28 cellular contexts compared by ENCODE assay signal in genomic region chr2:203395858-203396257, GRCh38.
"Had no signal": no experiment of that assay in that cellular context is flagged by ENCODE, and none has a peak within 500 bp of the region (broad histone marks: within the 10 kb centered on the region; RNA-seq: fewer than 3 reads in every experiment).

No MANE protein-coding gene starts in this region.

- H3K27me3 Mint-ChIP-seq: activated CD8-positive, alpha-beta T cell treated with anti-CD3 and anti-CD28 coated beads for 36 hours; activated T-cell treated with anti-CD3 and anti-CD28 coated beads, Interleukin-2, amount 50 U/mL, for 24 hours; T-cell had no signal

- ATAC-seq: activated CD8-positive, alpha-beta T cell treated with anti-CD3 and anti-CD28 coated beads for 36 hours; activated naive CD4-positive, alpha-beta T cell treated with anti-CD3 and anti-CD28 coated beads, Interleukin-2, amount 50 U/mL, for 72 hours; body of pancreas; PC-3; T-cell had no signal

- H3K27ac Mint-ChIP-seq: activated CD8-positive, alpha-beta T cell treated with anti-CD3 and anti-CD28 coated beads for 36 hours; activated naive CD4-positive, alpha-beta T cell treated with anti-CD3 and anti-CD28 coated beads for 36 hours; activated T-cell treated with anti-CD3 and anti-CD28 coated beads, Interleukin-2, amount 50 U/mL, for 24 hours; activated T-helper 1 cell treated with anti-CD3 and anti-CD28 coated beads, Interleukin-12 subunit alpha, Interleukin-12 subunit beta, Interleukin-2, Interleukin-4 antibody, amounts not matched to agents 30 ng/mL and 10 ng/mL and 1 ng/mL, durations not matched to agents 14 hours and 24 hours and 36 hours; T-cell had no signal

- DNase-seq: activated CD4-positive, alpha-beta T cell treated with anti-CD3 and anti-CD28 coated beads for 1 hour; activated CD4-positive, alpha-beta T cell treated with anti-CD3 and anti-CD28 coated beads for 48 hours; activated CD4-positive, CD25-positive, alpha-beta regulatory T cell; activated CD8-positive, alpha-beta T cell treated with anti-CD3 and anti-CD28 coated beads for 36 hours; activated gamma-delta T cell treated with Interleukin-2 at 50 U/mL for 16 hours; activated naive CD4-positive, alpha-beta T cell treated with anti-CD3 and anti-CD28 coated beads for 36 hours; activated T-cell treated with anti-CD3 and anti-CD28 coated beads, Interleukin-2, amount 50 U/mL, for 24 hours; adrenal gland; body of pancreas; KG1; MG63; NCI-H1048; NCI-H1105 treated with DMSO at 0.1 percent for 48 hours; NCI-H1436; NCI-H1694; NCI-H1930; NCI-H345; PC-3; Peyer's patch; RPMI8226; SHP77 treated with DMSO at 0.1 percent for 48 hours; T-cell; T1000 had no signal

- FAIRE-seq: astrocyte had no signal

- H3K4me1 Mint-ChIP-seq: T-cell had no signal

- H3K4me1 ChIP-seq: adrenal gland, body of pancreas, breast epithelium, Peyer's patch had no signal

- H3K9me3 ChIP-seq: adrenal gland, body of pancreas, breast epithelium, Peyer's patch had no signal

- H3K27me3 ChIP-seq: adrenal gland, body of pancreas, breast epithelium, MG63, Peyer's patch had no signal

- H3K9me3 Mint-ChIP-seq: activated T-cell treated with anti-CD3 and anti-CD28 coated beads, Interleukin-2, amount 50 U/mL, for 24 hours had no signal

- H3K4me3 ChIP-seq: adrenal gland, body of pancreas, breast epithelium, MG63, Peyer's patch had no signal

- H3K36me3 ChIP-seq: adrenal gland, breast epithelium had no signal

- H3K4me3 Mint-ChIP-seq: activated CD8-positive, alpha-beta T cell treated with anti-CD3 and anti-CD28 coated beads for 36 hours; activated naive CD4-positive, alpha-beta T cell treated with anti-CD3 and anti-CD28 coated beads for 36 hours; activated T-cell treated with anti-CD3 and anti-CD28 coated beads, Interleukin-2, amount 50 U/mL, for 24 hours; activated T-helper 1 cell treated with anti-CD3 and anti-CD28 coated beads, Interleukin-12 subunit alpha, Interleukin-12 subunit beta, Interleukin-2, Interleukin-4 antibody, amounts not matched to agents 30 ng/mL and 10 ng/mL and 1 ng/mL, durations not matched to agents 14 hours and 24 hours and 36 hours; T-cell had no signal

- H3K27ac ChIP-seq: adrenal gland, body of pancreas, breast epithelium, Peyer's patch, WERI-Rb-1 had no signal
